Comparison of ENCODE assay signal across 8 cellular contexts in the genomic region with DNA sequence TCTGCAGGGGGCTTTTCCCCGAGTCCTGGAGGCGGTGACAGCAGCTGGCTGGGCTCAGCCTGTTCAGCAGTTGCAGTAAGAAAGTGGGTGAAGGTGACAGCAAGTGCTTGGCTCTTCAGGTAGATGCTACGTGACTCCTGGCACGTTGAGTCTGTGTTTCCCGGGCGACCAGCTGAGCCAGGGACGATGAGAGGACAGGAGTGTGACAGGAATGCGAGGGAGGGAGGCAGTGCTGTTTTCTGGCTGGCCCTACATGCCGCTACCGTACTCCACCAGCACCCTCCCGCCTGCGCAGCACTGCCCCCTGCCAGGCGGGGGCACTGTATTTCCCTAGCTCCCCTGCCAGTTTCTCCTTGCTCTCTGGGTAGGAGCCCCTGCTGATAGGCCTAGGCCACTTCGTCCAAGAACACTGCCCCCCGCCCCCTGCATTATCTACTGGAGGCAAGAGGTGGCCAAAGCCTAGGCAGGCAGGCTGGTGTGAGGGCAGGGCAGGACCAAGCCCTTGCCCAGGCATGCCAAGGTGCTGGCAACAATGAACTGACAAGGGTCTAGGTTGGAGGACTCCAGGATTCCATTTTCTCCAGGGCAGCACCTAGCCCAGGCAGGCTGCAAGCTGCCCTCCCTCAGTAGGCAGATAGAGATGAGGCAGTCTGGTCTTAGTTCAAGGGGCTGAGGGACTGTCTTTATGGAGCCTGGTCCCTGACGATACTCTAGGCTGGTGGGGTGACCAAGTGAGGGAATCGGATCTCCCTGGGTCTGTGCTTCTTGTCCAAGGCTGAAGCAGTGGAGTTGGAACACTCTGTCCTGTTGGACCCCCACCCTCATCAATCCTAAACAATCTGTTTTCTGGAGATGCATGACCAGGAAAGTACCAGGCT. TPM values are rescaled to one million over a fixed set of nuclear protein-coding genes. Genes with fewer than 3 reads are reported as not detected.
DNase-seq lines count a peak whose midpoint lies in the region; ATAC-seq lines count a peak whose summit lies in the region.

No MANE protein-coding gene starts in this region.

- H3K27me3 Mint-ChIP-seq in activated naive CD8-positive, alpha-beta T cell treated with anti-CD3 and anti-CD28 coated beads, Interleukin-2, amount 50 U/mL, for 24 hours = no peaks in the 10 kb centered on the region

- peaks cover 36% of the 10 kb centered on the region for H3K4me1 Mint-ChIP-seq in activated naive CD8-positive, alpha-beta T cell treated with anti-CD3 and anti-CD28 coated beads, Interleukin-2, amount 50 U/mL, for 24 hours

- DNase-seq in 8988T (peak; percentile 88), Kasumi-1 (lab: John Stamatoyannopoulos, UW) (peak; percentile 76 to 83), RPMI8226 (peak; percentile 75), left cardiac atrium (peak; percentile 59), renal cortical epithelial cell (ENCODE audit: low read depth) (peak; percentile 82), KG1 (lab: John Stamatoyannopoulos, UW) (no peak)
- peak; percentile 73 for DNase-seq in activated naive CD8-positive, alpha-beta T cell treated with anti-CD3 and anti-CD28 coated beads, Interleukin-2, amount 50 U/mL, for 24 hours

- intact Hi-C loops in left cardiac atrium (cut with DNase I) = loop anchor here (5.0 to 10.0 kb wide), 2 partner anchors 96 to 104 kb away; a partner anchor contains a TSS

- no peak overlapping the region for H3K4me3 Mint-ChIP-seq in activated naive CD8-positive, alpha-beta T cell treated with anti-CD3 and anti-CD28 coated beads, Interleukin-2, amount 50 U/mL, for 24 hours

- no peaks in the 10 kb centered on the region for H3K9me3 Mint-ChIP-seq in activated naive CD8-positive, alpha-beta T cell treated with anti-CD3 and anti-CD28 coated beads, Interleukin-2, amount 50 U/mL, for 24 hours

- H3K36me3 Mint-ChIP-seq in activated naive CD8-positive, alpha-beta T cell treated with anti-CD3 and anti-CD28 coated beads, Interleukin-2, amount 50 U/mL, for 24 hours (ENCODE audit: low read depth) = peaks cover 11% of the 10 kb centered on the region

- ATAC-seq in GM19023 (IDR thresholded peaks at IDR 0.05; ENCODE audit: unreplicated experiment) (peak; percentile 41), left cardiac atrium (peak; percentile 38 to 60)
- ATAC-seq in activated naive CD8-positive, alpha-beta T cell treated with anti-CD3 and anti-CD28 coated beads, Interleukin-2, amount 50 U/mL, for 24 hours = peak; percentile 52

- peak overlapping the region; percentile 53 for H3K27ac Mint-ChIP-seq in activated naive CD8-positive, alpha-beta T cell treated with anti-CD3 and anti-CD28 coated beads, Interleukin-2, amount 50 U/mL, for 24 hours

RNA-seq across cellular contexts. Expression of a gene that starts 19.2 kb away (rescaled TPM):
- total RNA-seq in left cardiac atrium = 10 to 100 TPM; 34.8 to 36.5 TPM
- 35.5 and 62.0 TPM in 2 replicates for total RNA-seq in renal cortical epithelial cell

RNA-seq across cellular contexts. Expression of a gene that starts 23.6 kb away (rescaled TPM):
- total RNA-seq in left cardiac atrium (under 1 TPM; 0.21 to 0.24 TPM), renal cortical epithelial cell (0.17 and 0.35 TPM in 2 replicates)

RNA-seq across cellular contexts. Expression of a gene that starts 32.8 kb away (rescaled TPM):
- total RNA-seq in left cardiac atrium (10 to 100 TPM; 21.4 to 32.3 TPM), renal cortical epithelial cell (49.7 and 91.3 TPM in 2 replicates)

RNA-seq across cellular contexts. Expression of a gene that starts 39.3 kb away (rescaled TPM):
- total RNA-seq in left cardiac atrium (10 to 100 TPM; 24.2 to 31.9 TPM), renal cortical epithelial cell (46.0 and 53.2 TPM in 2 replicates)
